ENCODE assay signal across 20 cellular contexts in genomic region chr19:4710281-4710600, GRCh38. TPM values are rescaled to one million over a fixed set of nuclear protein-coding genes. Genes with fewer than 3 reads are reported as not detected.
A peak's percentile ranks its signal among the peaks of the same experiment; 100 is the strongest.
DNase-seq lines count a peak whose midpoint lies in the region; ATAC-seq and TF ChIP-seq lines count a peak whose summit lies in the region.
"Had no signal": no experiment of that assay in that cellular context is flagged by ENCODE, and none has a peak within 500 bp of the region (broad histone marks: within the 10 kb centered on the region; RNA-seq: fewer than 3 reads in every experiment).

No MANE protein-coding gene starts in this region.

- WGBS in heart right ventricle, 2 donors, result 86 to 92% methylated on average over 15 to 16 of the region's 16 CpGs

- H3K27ac ChIP-seq in heart right ventricle (peak overlapping the region in 9 of 10 donors; percentile 15 to 88 (median 68)), epithelial cell of prostate (peak overlapping the region; percentile 5), osteoblast (ENCODE audit: low read depth, low read length) (peak overlapping the region; percentile 63), upper lobe of right lung (peak overlapping the region; percentile 30)
- H3K27ac ChIP-seq: neutrophil, testis had no signal

- H3K4me3 ChIP-seq in heart right ventricle (no peak overlapping the region), osteoblast (ENCODE audit: insufficient read depth, low read length) (no peak overlapping the region), upper lobe of right lung (no peak overlapping the region)
- H3K4me3 ChIP-seq: smooth muscle cell, testis had no signal

- DNase-seq in heart right ventricle (no peak), Right ventricle myocardium inferior (ENCODE audit: missing footprints) (no peak), epithelial cell of prostate (ENCODE audit: low read depth, low spot score) (no peak), osteoblast (ENCODE audit: insufficient read length, low spot score, missing footprints) (peak; percentile 53), upper lobe of right lung (no peak), HuH-7 (ENCODE audit: low spot score) (no peak), mesenteric fat pad (ENCODE audit: low spot score) (no peak)
- DNase-seq: activated gamma-delta T cell; central memory CD4-positive, alpha-beta T cell; GDM1; islet precursor cell; Kasumi-1; NCI-H1092 treated with DMSO at 0.1 percent for 48 hours; NCI-H2107; NCI-H69; stimulated activated CD8-positive, alpha-beta memory T cell treated with anti-CD3 and anti-CD28 coated beads, Interleukin-4, amount 100 ng/mL, for 48 hours; testis had no signal

- peaks cover 26% of the 10 kb centered on the region for H3K79me2 ChIP-seq in osteoblast (ENCODE audit: insufficient read depth, low read length)

- H3K27me3 ChIP-seq in heart right ventricle (no peaks in the 10 kb centered on the region), osteoblast (ENCODE audit: insufficient read depth, low read length) (no peaks in the 10 kb centered on the region), upper lobe of right lung (no peaks in the 10 kb centered on the region)
- H3K27me3 ChIP-seq: neutrophil, testis had no signal

- H3K4me2 ChIP-seq in osteoblast (ENCODE audit: insufficient read depth, low read length), result no peak overlapping the region
- H3K4me2 ChIP-seq: smooth muscle cell had no signal

- no peak overlapping the region for H2AFZ ChIP-seq in osteoblast (ENCODE audit: low read length)

- no peak for ATAC-seq in heart right ventricle
- no peak for ATAC-seq in Right ventricle myocardium inferior
- no peak for ATAC-seq in upper lobe of right lung
- no peak for ATAC-seq in HG03159 (IDR thresholded peaks at IDR 0.05; ENCODE audit: unreplicated experiment)

- intact Hi-C loops in heart right ventricle (cut with DNase I), result no loop called here
- intact Hi-C loops in Right ventricle myocardium inferior (cut with DNase I), result no loop called here
- intact Hi-C loops in upper lobe of right lung (cut with DNase I), result no loop called here

- H3K4me1 ChIP-seq in heart right ventricle (peaks cover 17 to 74% (median 58%) of the 10 kb centered on the region in 9 donors), osteoblast (ENCODE audit: insufficient read depth, low read length) (peaks cover 34% of the 10 kb centered on the region), upper lobe of right lung (peaks cover 36% of the 10 kb centered on the region)

- no peaks in the 10 kb centered on the region for H4K20me1 ChIP-seq in osteoblast (ENCODE audit: insufficient read depth, low read length)

- H3K9me3 ChIP-seq in heart right ventricle, result no peaks in the 10 kb centered on the region
- H3K9me3 ChIP-seq in osteoblast (ENCODE audit: low read depth, low read length), result no peaks in the 10 kb centered on the region
- no peaks in the 10 kb centered on the region for H3K9me3 ChIP-seq in upper lobe of right lung
- H3K9me3 ChIP-seq: neutrophil, testis had no signal

- H3K36me3 ChIP-seq in heart right ventricle (peaks cover 0 to 85% (median 33%) of the 10 kb centered on the region in 9 donors), osteoblast (ENCODE audit: insufficient read depth, low read length) (peaks cover 60% of the 10 kb centered on the region), upper lobe of right lung (peaks cover 62% of the 10 kb centered on the region)

- TF ChIP-seq CTCF in heart right ventricle (IDR thresholded peaks at IDR 0.05), result no peak
- no peak for TF ChIP-seq CTCF in osteoblast (IDR thresholded peaks at IDR 0.05; ENCODE audit: extremely low read depth, low read depth, low read length)
- TF ChIP-seq CTCF in upper lobe of right lung (IDR thresholded peaks at IDR 0.05), result no peak

RNA-seq across cellular contexts. Expression of gene DPP9, which starts 13.4 kb away (rescaled TPM):
- 10 to 100 TPM; 34.2 to 52.2 (median 45.0) TPM for total RNA-seq in heart right ventricle
- 10 to 100 TPM; 34.0 to 42.2 TPM for polyA plus RNA-seq in heart right ventricle
- total RNA-seq in Right ventricle myocardium inferior, result 52.7 TPM
- 26.5 and 30.4 TPM in 2 replicates for total RNA-seq in osteoblast
- 75.8 TPM for total RNA-seq in upper lobe of right lung
- total RNA-seq in mesenteric fat pad, result 54.8 TPM

RNA-seq across cellular contexts. Expression of gene MYDGF, which starts 40.1 kb away (rescaled TPM):
- total RNA-seq in heart right ventricle (10 to 100 TPM; 14.2 to 48.5 (median 21.1) TPM), Right ventricle myocardium inferior (29.8 TPM), osteoblast (152 and 161 TPM in 2 replicates), upper lobe of right lung (94.2 TPM), mesenteric fat pad (98.5 TPM)
- 100 to 1,000 TPM in 1 of 2 donors, 10 to 100 TPM in 1; 28.2 to 211 TPM for polyA plus RNA-seq in heart right ventricle

Comparison
In these comparisons a context has a peak if more than half of its experiments do, and no peak if none do; other contexts are left out.
1. H3K27ac ChIP-seq: peak in every context shown above with its lines; median percentile 68 in heart right ventricle; 63 in osteoblast; 30 in upper lobe of right lung; 5 in epithelial cell of prostate.